ENCODE assay signal across 1 cellular context in the genomic region with DNA sequence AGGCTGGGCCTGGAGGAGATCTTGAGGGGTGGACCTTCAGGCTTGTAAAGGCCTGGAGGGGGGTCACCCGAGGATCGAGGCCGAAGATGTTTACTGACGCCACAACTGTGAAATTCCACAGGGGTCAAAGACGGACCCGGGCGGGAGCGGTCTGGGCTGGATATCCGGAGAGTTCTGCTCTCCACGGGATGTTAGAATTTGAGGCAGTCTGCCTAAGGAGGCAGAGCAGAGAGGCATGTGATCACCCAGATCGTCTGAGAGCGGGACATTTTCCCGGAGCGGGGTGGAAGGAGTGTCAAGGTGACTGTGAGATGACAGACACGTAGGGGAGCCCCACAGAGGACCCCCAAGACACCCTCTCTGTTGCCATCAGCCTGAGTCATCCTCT.
TF ChIP-seq lines count a peak whose summit lies in the region.

No MANE protein-coding gene starts in this region.

TF ChIP-seq in SK-N-SH, 30 proteins besides CTCF, POLR2A, EP300 and RAD21 (continued from another document):
- TF ChIP-seq, protein P1, sequence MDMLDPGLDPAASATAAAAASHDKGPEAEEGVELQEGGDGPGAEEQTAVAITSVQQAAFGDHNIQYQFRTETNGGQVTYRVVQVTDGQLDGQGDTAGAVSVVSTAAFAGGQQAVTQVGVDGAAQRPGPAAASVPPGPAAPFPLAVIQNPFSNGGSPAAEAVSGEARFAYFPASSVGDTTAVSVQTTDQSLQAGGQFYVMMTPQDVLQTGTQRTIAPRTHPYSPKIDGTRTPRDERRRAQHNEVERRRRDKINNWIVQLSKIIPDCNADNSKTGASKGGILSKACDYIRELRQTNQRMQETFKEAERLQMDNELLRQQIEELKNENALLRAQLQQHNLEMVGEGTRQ (IDR thresholded peaks at IDR 0.05; ENCODE audit: borderline replicate concordance, low read depth, low read length): no peak
- no peak for TF ChIP-seq TCF12 (IDR thresholded peaks at IDR 0.05)
